Comparison of ENCODE assay signal across 25 cellular contexts in the genomic region with DNA sequence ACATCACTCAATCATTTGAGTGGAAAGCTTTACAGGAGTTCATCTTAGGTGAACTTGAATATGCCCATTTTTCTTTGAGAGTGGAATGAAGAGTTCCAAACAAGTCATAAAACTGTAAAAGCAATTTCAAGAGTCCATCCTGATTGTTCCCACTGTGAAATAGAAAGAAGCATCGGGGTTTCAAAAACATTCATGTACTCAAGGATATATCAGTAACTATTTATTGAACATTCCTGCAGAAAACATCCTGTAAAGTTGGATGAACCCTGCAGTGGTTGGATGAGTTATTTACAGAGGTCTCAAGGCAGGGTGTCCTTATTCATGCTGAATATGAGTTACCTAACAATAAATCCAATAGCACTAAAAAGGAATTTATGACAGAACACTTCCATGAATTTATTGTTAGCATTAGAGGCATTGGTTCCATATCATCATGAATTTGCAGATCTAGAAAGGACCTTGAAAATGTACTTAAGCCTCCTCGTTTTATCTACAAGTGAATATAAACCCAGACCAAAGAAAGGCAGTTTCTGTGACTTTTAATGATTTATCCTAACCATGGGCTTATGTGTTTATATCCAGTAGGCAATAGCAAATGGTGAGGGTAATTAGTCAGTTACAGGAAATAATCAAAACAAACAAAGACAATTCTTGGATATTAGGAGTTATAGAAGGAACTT.
"Had no signal": no experiment of that assay in that cellular context is flagged by ENCODE, and none has a peak within 500 bp of the region (broad histone marks: within the 10 kb centered on the region; RNA-seq: fewer than 3 reads in every experiment).

No MANE protein-coding gene starts in this region.

- H3K27me3 Mint-ChIP-seq: activated CD4-positive, alpha-beta T cell treated with anti-CD3 and anti-CD28 coated beads for 36 hours had no signal

- H3K27ac Mint-ChIP-seq: activated CD4-positive, alpha-beta memory T cell treated with anti-CD3 and anti-CD28 coated beads for 36 hours; activated CD4-positive, alpha-beta T cell treated with anti-CD3 and anti-CD28 coated beads for 36 hours; activated naive CD4-positive, alpha-beta T cell treated with anti-CD3 and anti-CD28 coated beads for 36 hours; activated naive CD4-positive, alpha-beta T cell treated with anti-CD3 and anti-CD28 coated beads, Interleukin-2, amount 50 U/mL, for 72 hours; activated T-helper 1 cell treated with anti-CD3 and anti-CD28 coated beads, Interleukin-12 subunit alpha, Interleukin-12 subunit beta, Interleukin-2, Interleukin-4 antibody, amounts not matched to agents 30 ng/mL and 10 ng/mL and 1 ng/mL, durations not matched to agents 14 hours and 24 hours and 36 hours had no signal

- H3K4me3 ChIP-seq: adrenal gland, body of pancreas, breast epithelium, SJCRH30, SK-N-MC had no signal

- H3K4me3 Mint-ChIP-seq: activated CD4-positive, alpha-beta memory T cell treated with anti-CD3 and anti-CD28 coated beads for 36 hours; activated CD4-positive, alpha-beta T cell treated with anti-CD3 and anti-CD28 coated beads for 36 hours; activated naive CD4-positive, alpha-beta T cell treated with anti-CD3 and anti-CD28 coated beads for 36 hours; activated T-cell treated with anti-CD3 and anti-CD28 coated beads, Interleukin-2, amount 50 U/mL, for 4 hours; activated T-helper 1 cell treated with anti-CD3 and anti-CD28 coated beads, Interleukin-12 subunit alpha, Interleukin-12 subunit beta, Interleukin-2, Interleukin-4 antibody, amounts not matched to agents 30 ng/mL and 10 ng/mL and 1 ng/mL, durations not matched to agents 14 hours and 24 hours and 36 hours had no signal

- ATAC-seq: activated CD4-positive, alpha-beta T cell treated with anti-CD3 and anti-CD28 coated beads for 36 hours; activated CD4-positive, CD25-positive, alpha-beta regulatory T cell treated with anti-CD3 and anti-CD28 coated beads, Interleukin-2, amount 50 U/mL, for 24 hours; activated naive CD4-positive, alpha-beta T cell treated with anti-CD3 and anti-CD28 coated beads, Interleukin-2, amount 50 U/mL, for 72 hours; activated T-cell treated with anti-CD3 and anti-CD28 coated beads, Interleukin-2, amount 50 U/mL, for 4 hours; body of pancreas; Panc1 had no signal

- DNase-seq: activated CD4-positive, alpha-beta memory T cell treated with anti-CD3 and anti-CD28 coated beads for 36 hours; activated CD4-positive, alpha-beta T cell treated with anti-CD3 and anti-CD28 coated beads for 36 hours; activated CD4-positive, alpha-beta T cell treated with anti-CD3 and anti-CD28 coated beads, Interleukin-2, amount 50 U/mL, for 1 hour; activated CD8-positive, alpha-beta memory T cell treated with anti-CD3 and anti-CD28 coated beads, Interleukin-2, amount 50 U/mL, for 4 hours; activated gamma-delta T cell treated with Interleukin-2 at 50 U/mL for 16 hours; activated naive CD4-positive, alpha-beta T cell treated with anti-CD3 and anti-CD28 coated beads for 36 hours; activated T-cell treated with anti-CD3 and anti-CD28 coated beads for 4 hours; activated T-cell treated with anti-CD3 and anti-CD28 coated beads, Interleukin-2, amount 50 U/mL, for 4 hours; adrenal gland; body of pancreas; NCI-H1048; NCI-H1436 treated with DMSO at 0.1 percent for 48 hours; NCI-H1694 treated with DMSO at 0.1 percent for 48 hours; NCI-H2029; NCI-H345; NCI-H524 treated with DMSO at 0.1 percent for 48 hours; SHP77; SJCRH30; T1000 had no signal

- H3K36me3 Mint-ChIP-seq: activated CD4-positive, alpha-beta memory T cell treated with anti-CD3 and anti-CD28 coated beads for 36 hours; activated naive CD4-positive, alpha-beta T cell treated with anti-CD3 and anti-CD28 coated beads, Interleukin-2, amount 50 U/mL, for 72 hours had no signal

- H3K9me3 Mint-ChIP-seq: activated CD4-positive, alpha-beta memory T cell treated with anti-CD3 and anti-CD28 coated beads for 36 hours; activated naive CD4-positive, alpha-beta T cell treated with anti-CD3 and anti-CD28 coated beads for 36 hours; activated naive CD4-positive, alpha-beta T cell treated with anti-CD3 and anti-CD28 coated beads, Interleukin-2, amount 50 U/mL, for 72 hours; activated T-cell treated with anti-CD3 and anti-CD28 coated beads, Interleukin-2, amount 50 U/mL, for 4 hours; activated T-helper 1 cell treated with anti-CD3 and anti-CD28 coated beads, Interleukin-12 subunit alpha, Interleukin-12 subunit beta, Interleukin-2, Interleukin-4 antibody, amounts not matched to agents 30 ng/mL and 10 ng/mL and 1 ng/mL, durations not matched to agents 14 hours and 24 hours and 36 hours had no signal

- H3K4me1 Mint-ChIP-seq: activated CD4-positive, alpha-beta T cell treated with anti-CD3 and anti-CD28 coated beads for 36 hours had no signal
